Comparison of ENCODE assay signal across 1 cellular context in the genomic region with DNA sequence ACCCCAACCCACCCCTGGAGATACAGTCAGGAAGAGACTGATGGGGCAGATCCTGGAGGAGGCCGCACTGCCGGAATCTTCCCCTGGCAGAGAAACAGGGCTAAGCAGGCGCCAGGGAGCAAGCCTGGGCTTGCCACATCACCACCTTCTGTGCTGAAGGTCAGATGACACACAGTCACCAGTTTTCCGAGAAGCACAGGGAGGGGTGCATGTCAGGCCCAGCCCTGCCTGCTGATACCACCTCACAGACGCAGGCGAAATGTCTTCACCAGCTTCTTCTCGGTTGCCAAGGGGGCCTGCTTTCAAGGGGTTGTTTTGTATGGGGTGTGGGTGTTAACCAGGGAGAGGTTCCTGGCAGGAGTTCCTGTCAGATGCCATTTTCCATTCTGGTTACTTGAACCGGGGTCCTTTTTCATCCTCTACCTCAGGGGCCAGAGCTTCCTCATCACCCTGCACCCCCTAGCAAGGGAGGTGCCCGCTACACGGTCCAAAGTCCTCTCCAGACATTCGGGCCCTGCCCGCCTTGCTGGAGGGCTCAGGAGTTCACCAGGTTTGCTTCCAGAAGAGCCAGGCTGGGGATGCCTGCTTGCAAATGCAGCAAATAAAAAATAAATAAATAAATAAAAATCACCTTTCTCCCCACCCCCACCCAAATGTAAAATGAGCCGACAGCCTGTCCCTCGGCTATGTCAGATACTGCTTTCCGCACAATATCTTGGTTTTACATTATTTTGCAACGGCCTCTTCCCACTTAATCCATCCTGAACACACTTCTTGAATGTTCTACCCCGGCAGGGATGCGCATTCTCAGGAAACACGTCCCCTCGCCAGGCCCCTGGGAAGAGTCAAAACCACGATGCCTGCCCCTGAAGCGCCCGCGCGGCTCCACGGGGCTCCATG.
TF ChIP-seq lines count a peak whose summit lies in the region.

No MANE protein-coding gene starts in this region.

TF ChIP-seq in H1, 55 proteins besides CTCF, POLR2A, EP300 and RAD21:
- TF ChIP-seq CHD2 (IDR thresholded peaks at IDR 0.05; ENCODE audit: low read length) (no peak), POLR2AphosphoS5 (IDR thresholded peaks at IDR 0.05; ENCODE audit: low read depth, low read length) (peak; percentile 68), TAF1 (IDR thresholded peaks at IDR 0.05; ENCODE audit: low read depth, low read length) (peak; percentile 48; the same call in 1 of the 2 replicates), CBX5 (IDR thresholded peaks at IDR 0.05; ENCODE audit: low read depth, low read length) (no peak), TAF7 (optimal IDR thresholded peaks at IDR 0.05; ENCODE audit: borderline replicate concordance, low read depth, low read length) (peak; percentile 40), CREB1 (IDR thresholded peaks at IDR 0.05) (0 out of 2 replicates have a peak, but pooled peaks have one; percentile 13), SP1 (IDR thresholded peaks at IDR 0.05; ENCODE audit: low read depth, low read length) (0 out of 2 replicates have a peak, but pooled peaks have one; percentile 35), ASH2L (IDR thresholded peaks at IDR 0.05; ENCODE audit: low read length) (peak; percentile 44)
TF ChIP-seq in H1: peak in this region for 6.
